ENCODE assay signal across 25 cellular contexts in the genomic region with DNA sequence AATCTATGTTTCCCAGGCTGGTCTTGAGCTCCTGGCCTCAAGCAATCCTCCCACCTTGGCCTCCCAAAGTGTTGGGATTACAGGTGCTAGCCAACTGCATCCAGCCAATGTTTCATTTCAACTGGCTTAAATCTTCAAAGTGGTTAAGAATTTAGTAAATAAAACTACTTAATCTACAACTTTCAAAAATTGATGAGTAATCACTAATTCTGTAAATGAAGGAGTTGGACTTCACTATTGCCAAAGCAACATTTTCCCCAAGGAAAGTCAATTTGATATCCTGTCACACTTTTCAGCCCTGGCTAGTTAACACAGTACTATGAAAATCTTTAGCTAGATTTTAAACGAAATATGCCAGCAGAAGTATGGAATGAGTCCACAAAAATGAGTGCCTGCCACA. TPM values are rescaled to one million over a fixed set of nuclear protein-coding genes. Genes with fewer than 3 reads are reported as not detected.
"Had no signal": no experiment of that assay in that cellular context is flagged by ENCODE, and none has a peak within 500 bp of the region (broad histone marks: within the 10 kb centered on the region; RNA-seq: fewer than 3 reads in every experiment).

No MANE protein-coding gene starts in this region.

- H3K27me3 ChIP-seq: brain microvascular endothelial cell, Peyer's patch, SJSA1 had no signal

- H3K27ac ChIP-seq: brain microvascular endothelial cell, Peyer's patch, SJSA1 had no signal

- H3K4me3 Mint-ChIP-seq: activated CD4-positive, alpha-beta memory T cell treated with anti-CD3 and anti-CD28 coated beads for 36 hours; activated CD4-positive, alpha-beta T cell treated with anti-CD3 and anti-CD28 coated beads, Interleukin-2, amount 10 ng/mL, durations not matched to agents 24 days and 14 days; activated naive CD4-positive, alpha-beta T cell treated with anti-CD3 and anti-CD28 coated beads, Interleukin-2, amount 10 ng/mL, durations not matched to agents 7 days and 5 days; activated T-cell treated with anti-CD3 and anti-CD28 coated beads, Interleukin-2, amount 50 U/mL, for 4 hours; activated T-helper 17 cell treated with anti-CD3 and anti-CD28 coated beads, Interleukin-2, amount 50 U/mL, for 72 hours; WTC11 had no signal

- H3K27ac Mint-ChIP-seq: activated CD4-positive, alpha-beta T cell treated with anti-CD3 and anti-CD28 coated beads, Interleukin-2, amount 10 ng/mL, durations not matched to agents 24 days and 14 days; activated naive CD4-positive, alpha-beta T cell treated with anti-CD3 and anti-CD28 coated beads, Interleukin-2, amount 10 ng/mL, durations not matched to agents 7 days and 5 days; activated T-helper 17 cell treated with anti-CD3 and anti-CD28 coated beads, Interleukin-2, amount 50 U/mL, for 72 hours had no signal

- H3K27me3 Mint-ChIP-seq: activated CD4-positive, alpha-beta memory T cell treated with anti-CD3 and anti-CD28 coated beads for 36 hours; activated CD4-positive, alpha-beta T cell treated with anti-CD3 and anti-CD28 coated beads, Interleukin-2, amount 10 ng/mL, durations not matched to agents 24 days and 14 days; activated T-helper 17 cell treated with anti-CD3 and anti-CD28 coated beads, Interleukin-2, amount 50 U/mL, for 72 hours had no signal

- ATAC-seq: activated T-cell treated with anti-CD3 and anti-CD28 coated beads, Interleukin-2, amount 50 U/mL, for 4 hours; activated T-helper 17 cell treated with anti-CD3 and anti-CD28 coated beads, Interleukin-2, amount 50 U/mL, for 72 hours; SK-N-SH treated with all-trans-retinoic acid at 6 μM for 48 hours; WTC11 had no signal

- H3K9me3 Mint-ChIP-seq: activated CD4-positive, alpha-beta memory T cell treated with anti-CD3 and anti-CD28 coated beads for 36 hours; activated CD4-positive, alpha-beta T cell treated with anti-CD3 and anti-CD28 coated beads, Interleukin-2, amount 10 ng/mL, durations not matched to agents 24 days and 14 days; activated naive CD4-positive, alpha-beta T cell treated with anti-CD3 and anti-CD28 coated beads, Interleukin-2, amount 10 ng/mL, durations not matched to agents 7 days and 5 days; activated T-cell treated with anti-CD3 and anti-CD28 coated beads, Interleukin-2, amount 50 U/mL, for 4 hours; activated T-helper 17 cell treated with anti-CD3 and anti-CD28 coated beads, Interleukin-2, amount 50 U/mL, for 72 hours; WTC11 had no signal

- H3K4me3 ChIP-seq: Peyer's patch, SJSA1 had no signal

- DNase-seq: activated CD4-positive, alpha-beta memory T cell treated with anti-CD3 and anti-CD28 coated beads for 36 hours; activated CD4-positive, alpha-beta T cell treated with anti-CD3 and anti-CD28 coated beads, Interleukin-2, amount 10 ng/mL, durations not matched to agents 24 days and 14 days; activated CD4-positive, CD25-positive, alpha-beta regulatory T cell treated with anti-CD3 and anti-CD28 coated beads, Interleukin-2, amount 50 U/mL, for 72 hours; activated gamma-delta T cell; activated naive CD4-positive, alpha-beta T cell treated with anti-CD3 and anti-CD28 coated beads, Interleukin-2, amount 10 ng/mL, durations not matched to agents 7 days and 5 days; activated T-cell treated with anti-CD3 and anti-CD28 coated beads, Interleukin-2, amount 50 U/mL, for 4 hours; brain microvascular endothelial cell; caudate nucleus; Kasumi-1; KBM-7; NCI-H1048; NCI-H146; NCI-H187 treated with DMSO at 0.1 percent for 48 hours; NCI-H2081 treated with DMSO at 0.1 percent for 48 hours; NCI-H446; NCI-H524; Peyer's patch; SW 1271 had no signal

- H3K9me3 ChIP-seq: Peyer's patch, SJSA1 had no signal

RNA-seq across cellular contexts. Expression of gene PRICKLE4, which starts 10.7 kb away (rescaled TPM):
- total RNA-seq: activated CD4-positive, alpha-beta T cell treated with anti-CD3 and anti-CD28 coated beads, Interleukin-2, amount 10 ng/mL, durations not matched to agents 24 days and 14 days; activated CD8-positive, alpha-beta memory T cell treated with anti-CD3 and anti-CD28 coated beads for 36 hours; activated T-cell treated with anti-CD3 and anti-CD28 coated beads, Interleukin-2, amount 50 U/mL, for 4 hours; activated T-helper 17 cell treated with anti-CD3 and anti-CD28 coated beads, Interleukin-2, amount 50 U/mL, for 72 hours; SJSA1 had no signal

RNA-seq across cellular contexts. Expression of gene PGC, which starts 44.1 kb away (rescaled TPM):
- total RNA-seq: activated CD4-positive, alpha-beta memory T cell treated with anti-CD3 and anti-CD28 coated beads for 36 hours; activated CD4-positive, alpha-beta T cell treated with anti-CD3 and anti-CD28 coated beads, Interleukin-2, amount 10 ng/mL, durations not matched to agents 24 days and 14 days; activated CD8-positive, alpha-beta memory T cell treated with anti-CD3 and anti-CD28 coated beads for 36 hours; activated T-helper 17 cell treated with anti-CD3 and anti-CD28 coated beads, Interleukin-2, amount 50 U/mL, for 72 hours; Peyer's patch; Right ventricle myocardium superior; SJSA1; T-helper 1 cell treated with Interleukin-12 subunit alpha and Interleukin-12 subunit beta and Interleukin-4 antibody, amounts not matched to agents 30 ng/mL and 1 ng/mL, for 36 hours had no signal
